In the genomic region with DNA sequence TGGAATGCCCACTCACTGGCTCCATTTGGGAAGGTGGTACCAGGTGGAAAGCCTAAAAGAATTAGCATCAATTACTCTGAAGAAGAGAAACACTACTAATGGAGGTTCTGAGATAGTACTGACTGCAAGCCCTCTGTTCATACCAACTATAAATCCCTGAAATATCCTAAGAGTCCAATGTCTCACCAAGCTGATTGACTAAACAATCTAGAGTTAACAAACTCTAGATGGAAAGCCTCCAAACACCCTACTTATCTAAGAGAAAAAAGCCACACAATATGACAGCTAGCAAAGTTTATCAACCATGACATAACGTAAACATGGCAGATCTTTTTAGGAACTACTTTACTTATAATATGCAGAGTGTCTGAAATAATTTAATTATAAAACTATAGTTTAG, we compare ENCODE assay signal across 18 cellular contexts. TPM values are rescaled to one million over a fixed set of nuclear protein-coding genes. Genes with fewer than 3 reads are reported as not detected.
DNase-seq lines count a peak whose midpoint lies in the region; ATAC-seq, FAIRE-seq and TF ChIP-seq lines count a peak whose summit lies in the region.
"Had no signal": no experiment of that assay in that cellular context is flagged by ENCODE, and none has a peak within 500 bp of the region (broad histone marks: within the 10 kb centered on the region; RNA-seq: fewer than 3 reads in every experiment).

No MANE protein-coding gene starts in this region.

- in situ Hi-C loops in IMR-90 (cut with MboI; ENCODE audit: low sequenced_read_pairs), result no loop called here

- no peak overlapping the region for H4K91ac ChIP-seq in IMR-90 (ENCODE audit: insufficient read depth, low read depth, low read length)

- peak overlapping the region; percentile 75 for H3K27ac Mint-ChIP-seq in astrocyte (ENCODE audit: unreplicated experiment)
- H3K27ac Mint-ChIP-seq: CD4-positive, CD25-positive, alpha-beta regulatory T cell; CD8-positive, alpha-beta memory T cell had no signal

- ATAC-seq in IMR-90 (ENCODE audit: low read depth) (peak; percentile 48), right lobe of liver (peak; percentile 85 to 94 (median 90)), GM19035 (IDR thresholded peaks at IDR 0.05; ENCODE audit: unreplicated experiment) (no peak), GM21515 (IDR thresholded peaks at IDR 0.05; ENCODE audit: unreplicated experiment) (no peak)
- ATAC-seq: GM12878 had no signal

- no peak for TF ChIP-seq POLR2A in IMR-90 (IDR thresholded peaks at IDR 0.05; ENCODE audit: low read depth, low read length)
- no peak for TF ChIP-seq POLR2A in right lobe of liver (IDR thresholded peaks at IDR 0.05)
- no peak for TF ChIP-seq POLR2A in prostate gland (IDR thresholded peaks at IDR 0.05)

- H3K4me1 ChIP-seq in IMR-90 (ENCODE audit: control insufficient read depth, insufficient read depth, low read length) (peaks cover 10% of the 10 kb centered on the region), astrocyte (ENCODE audit: insufficient read depth, low read length) (no peaks in the 10 kb centered on the region), right lobe of liver (peaks cover 0 to 24% (median 0%) of the 10 kb centered on the region in 4 donors), prostate gland (replicated peaks) (no peaks in the 10 kb centered on the region)

- H3K27ac ChIP-seq in IMR-90 (ENCODE audit: insufficient read depth, low read length) (peak overlapping the region; percentile 39; the same call in 1 of the 2 replicates), astrocyte (ENCODE audit: low read depth, low read length) (no peak overlapping the region), right lobe of liver (peak overlapping the region; percentile 35 to 84 (median 77)), prostate gland (no peak overlapping the region)

- DNase-seq in IMR-90 (no peak), astrocyte (ENCODE audit: low read depth) (no peak), right lobe of liver (no peak), prostate gland (ENCODE audit: low spot score) (no peak)
- DNase-seq: BE2C; CD4-positive, CD25-positive, alpha-beta regulatory T cell; CD8-positive, alpha-beta memory T cell; COR-L47; DMS 273 treated with DMSO at 0.1 percent for 48 hours; DMS53; DND-41; GOT3; H7 had no signal

- no peak for FAIRE-seq in astrocyte (lab: Jason Lieb, UNC)
- FAIRE-seq: A204.1, GM12878, GM19239 had no signal

- intact Hi-C loops in IMR-90 (cut with micrococcal nuclease) (no loop called here), right lobe of liver (cut with DNase I) (no loop called here), prostate gland (cut with DNase I) (no loop called here)

- H3K36me3 ChIP-seq in IMR-90 (ENCODE audit: control insufficient read depth, insufficient read depth, low read length), result 0 out of 2 replicates have a peak, but pooled peaks cover 1% of the 10 kb centered on the region
- no peaks in the 10 kb centered on the region for H3K36me3 ChIP-seq in astrocyte (ENCODE audit: insufficient read depth, low read length)
- no peaks in the 10 kb centered on the region for H3K36me3 ChIP-seq in right lobe of liver
- H3K36me3 ChIP-seq in prostate gland, result no peaks in the 10 kb centered on the region
- H3K36me3 ChIP-seq: BE2C had no signal

- H3K18ac ChIP-seq in IMR-90 (ENCODE audit: low read depth, low read length), result peak overlapping the region; percentile 13; the same call in 1 of the 2 replicates

- no peak overlapping the region for H3K56ac ChIP-seq in IMR-90 (ENCODE audit: extremely low read depth, insufficient read depth, low read length)

- H3K36me3 Mint-ChIP-seq in astrocyte (ENCODE audit: low read depth, unreplicated experiment), result peaks cover 2% of the 10 kb centered on the region
- H3K36me3 Mint-ChIP-seq: CD4-positive, CD25-positive, alpha-beta regulatory T cell had no signal

- H3K9ac ChIP-seq in IMR-90 (ENCODE audit: low read depth, low read length) (no peak overlapping the region), astrocyte (ENCODE audit: low read length) (no peak overlapping the region)

- BruUV-seq in IMR-90 (replicated peaks; lab: Mats Ljungman, UMichigan), result no TSS peak

- H4K20me1 ChIP-seq in IMR-90 (ENCODE audit: insufficient read depth, low read length) (peaks cover 62% of the 10 kb centered on the region; the same call in 1 of the 2 replicates), astrocyte (ENCODE audit: insufficient read depth, low read length) (no peaks in the 10 kb centered on the region)

- CTCF ChIA-PET in IMR-90 (lab: Yijun Ruan, JAX), result interaction anchor here (0.5 to 1.1 kb wide), 2 partner anchors 15 to 16 kb away, joined by 3 to 5 read pairs; no protein-coding TSS in a partner anchor

- no peaks in the 10 kb centered on the region for H3K27me3 Mint-ChIP-seq in astrocyte (ENCODE audit: low read depth, unreplicated experiment)

- H3K9me3 ChIP-seq in IMR-90 (ENCODE audit: control insufficient read depth, insufficient read depth, low read length), result no peaks in the 10 kb centered on the region
- H3K9me3 ChIP-seq in astrocyte (ENCODE audit: insufficient read depth, low read depth, low read length), result no peaks in the 10 kb centered on the region
- H3K9me3 ChIP-seq in right lobe of liver, result no peaks in the 10 kb centered on the region
- no peaks in the 10 kb centered on the region for H3K9me3 ChIP-seq in prostate gland
- H3K9me3 ChIP-seq: BE2C had no signal

- H2BK120ac ChIP-seq in IMR-90 (ENCODE audit: low read depth, low read length), result no peak overlapping the region

- no peak for TF ChIP-seq CTCF in IMR-90 (conservative IDR thresholded peaks at IDR 0.05; ENCODE audit: low read depth, low read length)
- TF ChIP-seq CTCF in astrocyte (IDR thresholded peaks at IDR 0.05; ENCODE audit: insufficient read depth, low read depth, low read length), result no peak
- no peak for TF ChIP-seq CTCF in right lobe of liver (IDR thresholded peaks at IDR 0.05)
- TF ChIP-seq CTCF in prostate gland (IDR thresholded peaks at IDR 0.05), result no peak

- H3K27me3 ChIP-seq in IMR-90 (ENCODE audit: control insufficient read depth, insufficient read depth, low read length) (no peaks in the 10 kb centered on the region), astrocyte (ENCODE audit: insufficient read depth, low read length) (no peaks in the 10 kb centered on the region), right lobe of liver (no peaks in the 10 kb centered on the region), prostate gland (replicated peaks; ENCODE audit: insufficient read depth) (no peaks in the 10 kb centered on the region)
- H3K27me3 ChIP-seq: BE2C had no signal

- H3K79me2 ChIP-seq in astrocyte (ENCODE audit: insufficient read depth, low read length), result peaks cover 66% of the 10 kb centered on the region

- peak overlapping the region; percentile 21 for H2BK5ac ChIP-seq in IMR-90 (ENCODE audit: low read depth, low read length, poor library complexity, severe bottlenecking)

- no peak overlapping the region for H2BK15ac ChIP-seq in IMR-90 (ENCODE audit: low read depth, low read length)

- no peaks in the 10 kb centered on the region for H3K9me3 Mint-ChIP-seq in astrocyte (ENCODE audit: unreplicated experiment)
- H3K9me3 Mint-ChIP-seq: CD8-positive, alpha-beta memory T cell had no signal

- H3K4me3 ChIP-seq in IMR-90 (ENCODE audit: insufficient read depth, low read depth, low read length) (no peak overlapping the region), astrocyte (ENCODE audit: insufficient read depth, low read depth, low read length) (no peak overlapping the region), right lobe of liver (peak overlapping the region in 2 of 3 donors; percentile 4 to 11), prostate gland (no peak overlapping the region)
- H3K4me3 ChIP-seq: GM12878 had no signal

- no peak overlapping the region for H3K14ac ChIP-seq in IMR-90 (replicated peaks; ENCODE audit: low read depth, low read length)

- no peak overlapping the region for H4K8ac ChIP-seq in IMR-90 (ENCODE audit: low read depth in 2 of 2, low read length in 2 of 2)

- dilution Hi-C loops in IMR-90 (cut with HindIII; ENCODE audit: low sequenced_read_pairs, unreplicated experiment), result no loop called here

- H4K5ac ChIP-seq in IMR-90 (ENCODE audit: low read depth, low read length), result peak overlapping the region; percentile 47; the same call in 1 of the 2 replicates

- H3K4ac ChIP-seq in IMR-90 (ENCODE audit: low read depth, low read length), result no peak overlapping the region

- H2AFZ ChIP-seq in IMR-90 (replicated peaks; ENCODE audit: low read length, poor library complexity) (no peak overlapping the region), astrocyte (ENCODE audit: low read depth, low read length) (no peak overlapping the region)

- no CpG with 5 or more reads among the region's 1 CpG for WGBS in IMR-90 (ENCODE audit: extremely low coverage in 2 of 2, insufficient read length in 1 of 2), 2 experiments
- WGBS in right lobe of liver (ENCODE audit: insufficient coverage, low coverage, low lambda C conversion rate, missing lambda C conversion rate), result 50% methylated on average over 1 of the region's 1 CpG
- WGBS in prostate gland, result 94% methylated on average over 1 of the region's 1 CpG

- peaks cover 11% of the 10 kb centered on the region for H3K4me1 Mint-ChIP-seq in astrocyte (ENCODE audit: low read depth, unreplicated experiment)
- H3K4me1 Mint-ChIP-seq: CD4-positive, CD25-positive, alpha-beta regulatory T cell; CD8-positive, alpha-beta memory T cell had no signal

- H3K9me1 ChIP-seq in IMR-90 (ENCODE audit: insufficient read depth, low read length), result peaks cover 7% of the 10 kb centered on the region

- H3K4me2 ChIP-seq in IMR-90 (ENCODE audit: low read depth, low read length) (peak overlapping the region; percentile 43; the same call in 1 of the 2 replicates), astrocyte (ENCODE audit: low read length) (no peak overlapping the region)

- peaks cover 21 to 71% of the 10 kb centered on the region in 2 experiments for H3K79me1 ChIP-seq in IMR-90 (ENCODE audit: low read depth in 1 of 2, low read length in 2 of 2)

- no peak overlapping the region for H2AK5ac ChIP-seq in IMR-90 (ENCODE audit: low read depth, low read length)

- no peak overlapping the region for H3K23ac ChIP-seq in IMR-90 (ENCODE audit: low read depth, low read length)

- no peak overlapping the region for H2AK9ac ChIP-seq in IMR-90 (replicated peaks; ENCODE audit: low read depth, low read length, poor library complexity)

- no peak overlapping the region for H3K4me3 Mint-ChIP-seq in astrocyte (ENCODE audit: unreplicated experiment)
- H3K4me3 Mint-ChIP-seq: CD4-positive, CD25-positive, alpha-beta regulatory T cell; CD8-positive, alpha-beta memory T cell had no signal

- H2BK20ac ChIP-seq in IMR-90 (ENCODE audit: low read depth, low read length), result no peak overlapping the region

- POLR2A ChIA-PET in IMR-90 (lab: Charles Lee; ENCODE audit: unreplicated experiment), result no interaction called here

- TF ChIP-seq RAD21 in IMR-90 (IDR thresholded peaks at IDR 0.05; ENCODE audit: low read length), result no peak

TF ChIP-seq in IMR-90, 13 proteins besides CTCF, POLR2A, EP300 and RAD21 (continues in another document):
- TF ChIP-seq MAFK (IDR thresholded peaks at IDR 0.05; ENCODE audit: low read depth, low read length), result no peak

RNA-seq across cellular contexts. Expression of a gene that starts 59.2 kb away (rescaled TPM):
- total RNA-seq in IMR-90 (2012; rRNA removed) (194 and 246 TPM in 2 replicates), astrocyte (33.5 and 35.4 TPM in 2 replicates), right lobe of liver (1 to 10 TPM in 3 of 6 experiments, under 1 TPM in 3; 0.59 to 2.1 (median 1.3) TPM), prostate gland (10 to 100 TPM; 26.2 to 28.3 TPM)
- polyA plus RNA-seq in IMR-90 (2012; rRNA removed), result 114 and 118 TPM in 2 replicates
- 89.6 and 120 TPM in 2 replicates for polyA plus RNA-seq in IMR-90 (2012; cell fraction: cytosol; rRNA removed)
- polyA plus RNA-seq in IMR-90 (2012; cell fraction: nucleus; rRNA removed; ENCODE audit: low replicate concordance), result 71.7 and 95.1 TPM in 2 replicates
- total RNA-seq: CD4-positive, CD25-positive, alpha-beta regulatory T cell had no signal
- polyA plus RNA-seq: CD4-positive, CD25-positive, alpha-beta regulatory T cell; CD8-positive, alpha-beta memory T cell had no signal

Comparison
In these comparisons a context has a peak if more than half of its experiments do, and no peak if none do; other contexts are left out.
1. ATAC-seq: peak in IMR-90 (single experiment) and right lobe of liver (4 of 4); none in GM19035 (single experiment) and GM21515 (single experiment).
2. H3K27ac ChIP-seq: peak in IMR-90 (single experiment) and right lobe of liver (3 of 3); none in astrocyte (single experiment) and prostate gland (0 of 2).
3. H3K4me3 ChIP-seq: peak in right lobe of liver (2 of 3); none in IMR-90 (single experiment), astrocyte (single experiment) and prostate gland (0 of 2).
4. RNA of a gene that starts 59.2 kb away (total RNA-seq): 194 to 246 TPM in IMR-90, 33.5 to 35.4 TPM in astrocyte and 26.2 to 28.3 TPM in prostate gland; 0.59 to 2.1 TPM in right lobe of liver; every median in the first group is over 4 times any median in the second.